In the genomic region with DNA sequence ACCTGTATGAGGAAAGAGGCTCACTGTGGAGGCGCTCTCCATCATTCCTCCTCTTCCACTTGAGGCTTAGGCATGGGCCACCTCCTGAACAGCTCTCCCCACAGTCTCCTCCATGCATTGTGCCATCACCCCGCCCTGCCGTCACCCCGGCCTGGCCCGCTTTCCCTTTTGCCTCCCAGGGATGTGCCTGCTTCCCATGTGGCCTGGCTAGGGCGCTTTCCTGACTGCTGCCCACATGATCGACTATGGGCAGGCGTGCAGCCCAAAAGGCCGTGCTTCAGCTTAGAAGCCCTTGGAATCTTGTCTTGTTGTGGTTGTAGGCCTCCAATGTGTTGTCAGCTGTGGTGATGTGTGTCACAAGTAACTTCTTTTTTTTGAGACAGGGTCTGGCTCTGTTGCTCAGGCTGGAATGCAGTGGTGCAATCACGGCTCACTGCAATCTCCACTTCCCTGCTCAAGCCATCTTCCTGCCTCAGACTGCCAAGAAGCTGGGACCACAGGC, we compare ENCODE assay signal across 10 cellular contexts. TPM values are rescaled to one million over a fixed set of nuclear protein-coding genes. Genes with fewer than 3 reads are reported as not detected.
DNase-seq lines count a peak whose midpoint lies in the region; ATAC-seq and TF ChIP-seq lines count a peak whose summit lies in the region.
"Had no signal": no experiment of that assay in that cellular context is flagged by ENCODE, and none has a peak within 500 bp of the region (broad histone marks: within the 10 kb centered on the region; RNA-seq: fewer than 3 reads in every experiment).

No MANE protein-coding gene starts in this region.

- H3K4me3 ChIP-seq in iPS-20b (ENCODE audit: low read length): peak overlapping the region; percentile 83; the same call in 1 of the 2 replicates

- H3K4me1 Mint-ChIP-seq in activated CD4-positive, alpha-beta T cell treated with anti-CD3 and anti-CD28 coated beads, Interleukin-2, amount 10 ng/mL, durations not matched to agents 24 days and 14 days: peaks cover 45% of the 10 kb centered on the region
- peaks cover 44% of the 10 kb centered on the region for H3K4me1 Mint-ChIP-seq in activated CD8-positive, alpha-beta T cell treated with anti-CD3 and anti-CD28 coated beads for 36 hours (ENCODE audit: low read depth)
- H3K4me1 Mint-ChIP-seq in stimulated activated memory B cell treated with anti-CD40 and anti-IgM and Interleukin-4, amounts not matched to agents 10 μg/mL and 1 μg/mL and 100 μg/mL, for 72 hours: peaks cover 50% of the 10 kb centered on the region

- no peak for DNase-seq in activated CD4-positive, alpha-beta T cell treated with anti-CD3 and anti-CD28 coated beads, Interleukin-2, amount 10 ng/mL, durations not matched to agents 24 days and 14 days
- DNase-seq in activated CD4-positive, alpha-beta T cell treated with anti-CD3 and anti-CD28 coated beads for 48 hours: no peak
- no peak for DNase-seq in activated CD8-positive, alpha-beta T cell treated with anti-CD3 and anti-CD28 coated beads for 36 hours
- no peak for DNase-seq in ecto neural progenitor cell (ENCODE audit: low spot score)
- no peak for DNase-seq in caudate nucleus (lab: John Stamatoyannopoulos, UW)
- DNase-seq: aorta had no signal

- no peaks in the 10 kb centered on the region for H3K27me3 ChIP-seq in iPS-20b (ENCODE audit: insufficient read depth, low read length)

- no peaks in the 10 kb centered on the region for H3K27me3 Mint-ChIP-seq in activated CD4-positive, alpha-beta T cell treated with anti-CD3 and anti-CD28 coated beads, Interleukin-2, amount 10 ng/mL, durations not matched to agents 24 days and 14 days
- no peaks in the 10 kb centered on the region for H3K27me3 Mint-ChIP-seq in activated CD8-positive, alpha-beta T cell treated with anti-CD3 and anti-CD28 coated beads for 36 hours
- no peaks in the 10 kb centered on the region for H3K27me3 Mint-ChIP-seq in stimulated activated memory B cell treated with anti-CD40 and anti-IgM and Interleukin-4, amounts not matched to agents 10 μg/mL and 1 μg/mL and 100 μg/mL, for 72 hours

- no peak overlapping the region for H3K9ac ChIP-seq in iPS-20b (ENCODE audit: low read depth, low read length)
- H3K9ac ChIP-seq: SK-N-SH had no signal

- no peak for ATAC-seq in activated CD8-positive, alpha-beta T cell treated with anti-CD3 and anti-CD28 coated beads for 36 hours
- ATAC-seq in stimulated activated memory B cell treated with anti-CD40 and anti-IgM and Interleukin-4, amounts not matched to agents 10 μg/mL and 1 μg/mL and 100 μg/mL, for 72 hours: no peak
- no peak for ATAC-seq in HG03175 (IDR thresholded peaks at IDR 0.05; ENCODE audit: unreplicated experiment)

- POLR2A ChIA-PET in activated CD8-positive, alpha-beta T cell treated with anti-CD3 and anti-CD28 coated beads for 36 hours (lab: Charles Lee): interaction anchor here (1.1 to 3.8 kb wide), 3 partner anchors 9 to 44 kb away, joined by 3 to 19 read pairs (median 6); a partner anchor contains a TSS

- intact Hi-C loops in activated CD4-positive, alpha-beta T cell treated with anti-CD3 and anti-CD28 coated beads, Interleukin-2, amount 10 ng/mL, durations not matched to agents 24 days and 14 days (cut with micrococcal nuclease): loop anchor here (10.0 kb wide), 1 partner anchor 830 kb away; a partner anchor contains a TSS
- intact Hi-C loops in activated CD8-positive, alpha-beta T cell treated with anti-CD3 and anti-CD28 coated beads for 36 hours (cut with micrococcal nuclease): no loop called here

- peaks cover 47% of the 10 kb centered on the region for H3K36me3 Mint-ChIP-seq in activated CD4-positive, alpha-beta T cell treated with anti-CD3 and anti-CD28 coated beads, Interleukin-2, amount 10 ng/mL, durations not matched to agents 24 days and 14 days (ENCODE audit: low read depth)
- peaks cover 63% of the 10 kb centered on the region for H3K36me3 Mint-ChIP-seq in activated CD8-positive, alpha-beta T cell treated with anti-CD3 and anti-CD28 coated beads for 36 hours (ENCODE audit: low read depth)
- peaks cover 41% of the 10 kb centered on the region for H3K36me3 Mint-ChIP-seq in stimulated activated memory B cell treated with anti-CD40 and anti-IgM and Interleukin-4, amounts not matched to agents 10 μg/mL and 1 μg/mL and 100 μg/mL, for 72 hours

- no peaks in the 10 kb centered on the region for H3K9me3 Mint-ChIP-seq in activated CD4-positive, alpha-beta T cell treated with anti-CD3 and anti-CD28 coated beads, Interleukin-2, amount 10 ng/mL, durations not matched to agents 24 days and 14 days
- no peaks in the 10 kb centered on the region for H3K9me3 Mint-ChIP-seq in activated CD8-positive, alpha-beta T cell treated with anti-CD3 and anti-CD28 coated beads for 36 hours
- H3K9me3 Mint-ChIP-seq in stimulated activated memory B cell treated with anti-CD40 and anti-IgM and Interleukin-4, amounts not matched to agents 10 μg/mL and 1 μg/mL and 100 μg/mL, for 72 hours: no peaks in the 10 kb centered on the region

- CTCF ChIA-PET in activated CD8-positive, alpha-beta T cell treated with anti-CD3 and anti-CD28 coated beads for 36 hours (lab: Charles Lee): interaction anchor here (1.4 kb wide), 1 partner anchor 124 kb away, joined by 3 read pairs; no protein-coding TSS in a partner anchor

- peaks cover 49% of the 10 kb centered on the region for H3K36me3 ChIP-seq in iPS-20b (ENCODE audit: insufficient read depth, low read depth, low read length)

- no peak for TF ChIP-seq CTCF in activated CD8-positive, alpha-beta T cell treated with anti-CD3 and anti-CD28 coated beads for 36 hours (IDR thresholded peaks at IDR 0.05)

- H3K27ac ChIP-seq in iPS-20b (ENCODE audit: low read length) (no peak overlapping the region), caudate nucleus (ENCODE audit: low read depth, low read length) (no peak overlapping the region)

- peaks cover 16% of the 10 kb centered on the region for H3K4me1 ChIP-seq in iPS-20b (ENCODE audit: insufficient read depth, low read length)

- no peaks in the 10 kb centered on the region for H3K9me3 ChIP-seq in iPS-20b (ENCODE audit: insufficient read depth, low read depth, low read length)
- H3K9me3 ChIP-seq: SK-N-SH had no signal

- peak overlapping the region; percentile 100 for H3K27ac Mint-ChIP-seq in activated CD4-positive, alpha-beta T cell treated with anti-CD3 and anti-CD28 coated beads, Interleukin-2, amount 10 ng/mL, durations not matched to agents 24 days and 14 days
- H3K27ac Mint-ChIP-seq in activated CD8-positive, alpha-beta T cell treated with anti-CD3 and anti-CD28 coated beads for 36 hours: peak overlapping the region; percentile 99
- H3K27ac Mint-ChIP-seq in stimulated activated memory B cell treated with anti-CD40 and anti-IgM and Interleukin-4, amounts not matched to agents 10 μg/mL and 1 μg/mL and 100 μg/mL, for 72 hours: peak overlapping the region; percentile 99

- H3K4me3 Mint-ChIP-seq in activated CD4-positive, alpha-beta T cell treated with anti-CD3 and anti-CD28 coated beads, Interleukin-2, amount 10 ng/mL, durations not matched to agents 24 days and 14 days: peak overlapping the region; percentile 99
- peak overlapping the region; percentile 95 for H3K4me3 Mint-ChIP-seq in activated CD8-positive, alpha-beta T cell treated with anti-CD3 and anti-CD28 coated beads for 36 hours
- H3K4me3 Mint-ChIP-seq in stimulated activated memory B cell treated with anti-CD40 and anti-IgM and Interleukin-4, amounts not matched to agents 10 μg/mL and 1 μg/mL and 100 μg/mL, for 72 hours: peak overlapping the region; percentile 97

RNA-seq across cellular contexts. Expression of a gene that starts 1.8 kb away (rescaled TPM):
- total RNA-seq in activated CD4-positive, alpha-beta T cell treated with anti-CD3 and anti-CD28 coated beads, Interleukin-2, amount 10 ng/mL, durations not matched to agents 24 days and 14 days: 7.9 and 11.7 TPM in 2 replicates
- total RNA-seq in activated CD8-positive, alpha-beta T cell treated with anti-CD3 and anti-CD28 coated beads for 36 hours: 1 to 10 TPM; 2.6 to 2.9 TPM

RNA-seq across cellular contexts. Expression of a gene that starts 2.0 kb away (rescaled TPM):
- total RNA-seq in activated CD4-positive, alpha-beta T cell treated with anti-CD3 and anti-CD28 coated beads, Interleukin-2, amount 10 ng/mL, durations not matched to agents 24 days and 14 days: 26.8 and 27.5 TPM in 2 replicates
- total RNA-seq in activated CD8-positive, alpha-beta T cell treated with anti-CD3 and anti-CD28 coated beads for 36 hours: 10 to 100 TPM; 21.8 to 21.9 TPM

RNA-seq across cellular contexts. Expression of a gene that starts 16.3 kb away (rescaled TPM):
- not detected in 2 replicates for total RNA-seq in activated CD4-positive, alpha-beta T cell treated with anti-CD3 and anti-CD28 coated beads, Interleukin-2, amount 10 ng/mL, durations not matched to agents 24 days and 14 days
- total RNA-seq in activated CD8-positive, alpha-beta T cell treated with anti-CD3 and anti-CD28 coated beads for 36 hours: not detected

RNA-seq across cellular contexts. Expression of a gene that starts 43.5 kb away (rescaled TPM):
- total RNA-seq in activated CD4-positive, alpha-beta T cell treated with anti-CD3 and anti-CD28 coated beads, Interleukin-2, amount 10 ng/mL, durations not matched to agents 24 days and 14 days: 73.6 and 79.7 TPM in 2 replicates
- total RNA-seq in activated CD8-positive, alpha-beta T cell treated with anti-CD3 and anti-CD28 coated beads for 36 hours: 10 to 100 TPM; 56.0 to 59.2 TPM

RNA-seq across cellular contexts. Expression of a gene that starts 54.0 kb away (rescaled TPM):
- 4.2 and 5.5 TPM in 2 replicates for total RNA-seq in activated CD4-positive, alpha-beta T cell treated with anti-CD3 and anti-CD28 coated beads, Interleukin-2, amount 10 ng/mL, durations not matched to agents 24 days and 14 days
- 1 to 10 TPM; 4.7 to 4.9 TPM for total RNA-seq in activated CD8-positive, alpha-beta T cell treated with anti-CD3 and anti-CD28 coated beads for 36 hours
